Comparison of ENCODE assay signal across 34 cellular contexts in the genomic region with DNA sequence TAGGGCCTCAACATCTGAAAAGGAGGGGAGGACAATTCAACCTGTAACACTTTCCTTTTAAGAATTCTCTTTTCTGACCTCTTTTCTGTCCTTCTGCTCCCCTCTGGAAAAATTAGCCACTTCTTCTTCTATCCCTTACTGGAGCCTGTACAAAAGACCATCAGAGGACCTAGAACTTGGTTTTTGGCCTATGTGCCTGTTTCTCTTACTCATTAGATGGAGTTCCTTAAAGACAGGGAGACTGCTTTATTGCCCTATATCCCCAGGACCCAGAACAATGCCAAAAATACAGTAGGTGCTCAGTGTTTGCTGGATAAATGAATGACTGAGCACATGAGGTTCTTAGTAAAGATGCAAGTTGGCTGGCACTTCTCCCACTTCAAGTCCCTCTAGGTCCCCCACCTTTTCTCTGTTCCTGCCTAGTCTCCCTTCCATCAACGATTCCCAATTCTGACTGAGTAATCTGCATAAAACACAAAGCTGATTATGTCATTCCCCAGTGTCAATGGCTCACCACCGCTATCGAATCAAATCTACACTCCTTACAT.
"Had no signal": no experiment of that assay in that cellular context is flagged by ENCODE, and none has a peak within 500 bp of the region (broad histone marks: within the 10 kb centered on the region; RNA-seq: fewer than 3 reads in every experiment).

No MANE protein-coding gene starts in this region.

- DNase-seq: Karpas-422, Kasumi-1, MG63, MM.1S, MV-4-11, NCI-H1048, NCI-H1092, NCI-H1092 treated with DMSO at 0.1 percent for 48 hours, NCI-H1105, NCI-H1105 treated with DMSO at 0.1 percent for 48 hours, NCI-H1417, NCI-H1417 treated with DMSO at 0.1 percent for 48 hours, NCI-H1436, NCI-H1436 treated with DMSO at 0.1 percent for 48 hours, NCI-H146, NCI-H1694, NCI-H1694 treated with DMSO at 0.1 percent for 48 hours, NCI-H187, NCI-H187 treated with DMSO at 0.1 percent for 48 hours, NCI-H1930, NCI-H2029, NCI-H2029 treated with DMSO at 0.1 percent for 48 hours, NCI-H2081, NCI-H2081 treated with DMSO at 0.1 percent for 48 hours, NCI-H2107, NCI-H2171, NCI-H2171 treated with DMSO at 0.1 percent for 48 hours, NCI-H2227 treated with DMSO at 0.1 percent for 48 hours, NCI-H226, NCI-H345, NCI-H446, NCI-H446 treated with DMSO at 0.1 percent for 48 hours, NCI-H510A, NCI-H510A treated with DMSO at 0.1 percent for 48 hours had no signal
